ENCODE assay signal across 8 cellular contexts in the genomic region with DNA sequence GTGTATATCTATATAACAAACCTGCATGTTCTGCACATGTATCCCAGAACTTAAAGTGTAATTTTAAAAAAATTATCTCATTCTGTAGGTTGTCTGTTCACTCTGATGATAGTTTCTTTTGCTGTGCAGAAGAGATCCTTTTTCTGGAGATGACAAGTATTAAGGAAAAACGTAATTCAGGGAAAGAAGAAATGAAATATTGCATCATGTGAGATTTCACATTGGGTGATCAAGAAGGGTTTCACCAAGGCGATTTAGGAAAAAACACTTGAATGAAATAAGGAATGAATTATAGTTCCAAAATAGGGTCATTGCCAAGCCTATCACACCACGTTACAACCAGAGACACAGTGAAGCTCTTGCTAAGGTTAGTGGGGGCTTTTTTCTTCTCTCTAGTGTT.
"Had no signal": no experiment of that assay in that cellular context is flagged by ENCODE, and none has a peak within 500 bp of the region (broad histone marks: within the 10 kb centered on the region; RNA-seq: fewer than 3 reads in every experiment).

No MANE protein-coding gene starts in this region.

- DNase-seq: GDM1, GF-D8 had no signal

- FAIRE-seq: G401.6, GM12878, GM12891, GM12892, GM18507, GM19239 had no signal

- H3K4me3 ChIP-seq: GM12878 had no signal

- ATAC-seq: GM12878 had no signal
